ENCODE assay signal across 23 cellular contexts in the genomic region with DNA sequence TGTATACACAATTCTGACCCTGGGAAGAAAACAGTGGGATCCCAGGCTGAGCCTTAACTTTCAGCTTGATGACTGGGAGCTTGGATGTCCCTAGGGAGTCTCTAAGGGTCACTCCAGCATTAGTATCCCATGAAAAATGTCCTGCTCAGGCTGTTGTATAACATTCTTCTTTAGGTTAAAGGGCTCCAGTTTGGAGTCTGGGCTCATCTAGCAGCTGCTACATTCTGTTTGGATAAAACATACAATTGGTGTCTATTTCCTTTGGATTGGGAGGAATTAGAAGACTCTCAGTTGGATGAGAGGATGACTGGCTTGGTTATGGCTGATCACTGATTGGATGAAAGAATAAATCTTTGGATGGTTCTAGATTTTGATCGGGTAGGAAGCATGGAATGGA. TPM values are rescaled to one million over a fixed set of nuclear protein-coding genes. Genes with fewer than 3 reads are reported as not detected.
A peak's percentile ranks its signal among the peaks of the same experiment; 100 is the strongest.
DNase-seq lines count a peak whose midpoint lies in the region; ATAC-seq and TF ChIP-seq lines count a peak whose summit lies in the region.
"Had no signal": no experiment of that assay in that cellular context is flagged by ENCODE, and none has a peak within 500 bp of the region (broad histone marks: within the 10 kb centered on the region; RNA-seq: fewer than 3 reads in every experiment).

No MANE protein-coding gene starts in this region.

- 0 out of 2 replicates have a peak, but pooled peaks cover 10% of the 10 kb centered on the region for H3F3A ChIP-seq in GM23248 (ENCODE audit: insufficient read depth)

- no peaks in the 10 kb centered on the region for H3K9me2 ChIP-seq in GM23248 (ENCODE audit: insufficient read depth)

- TF ChIP-seq POLR2A in adrenal gland (IDR thresholded peaks at IDR 0.05) (no peak), vagina (IDR thresholded peaks at IDR 0.05) (no peak)

- H3K27me3 ChIP-seq in GM23248 (replicated peaks; ENCODE audit: insufficient read depth) (no peaks in the 10 kb centered on the region), adrenal gland (no peaks in the 10 kb centered on the region), subcutaneous abdominal adipose tissue (ENCODE audit: control insufficient read depth in 5 of 5, insufficient read depth in 4 of 5, low read length in 5 of 5) (no peaks in the 10 kb centered on the region), vagina (no peaks in the 10 kb centered on the region)
- H3K27me3 ChIP-seq: cardiac muscle cell had no signal

- H3K4me1 ChIP-seq in GM23248 (ENCODE audit: insufficient read depth) (peaks cover 13% of the 10 kb centered on the region), adrenal gland (replicated peaks in 1 of 2) (peaks cover 23 to 72% of the 10 kb centered on the region in 2 donors), subcutaneous abdominal adipose tissue (ENCODE audit: control insufficient read depth in 5 of 5, insufficient read depth in 5 of 5, low read length in 5 of 5) (peaks cover 15 to 66% (median 56%) of the 10 kb centered on the region in 5 donors), vagina (peaks cover 33% of the 10 kb centered on the region)

- H4K20me1 ChIP-seq in GM23248 (ENCODE audit: insufficient read depth) = no peaks in the 10 kb centered on the region

- H3K36me3 ChIP-seq in GM23248 (ENCODE audit: low read depth) = 0 out of 2 replicates have a peak, but pooled peaks cover 4% of the 10 kb centered on the region
- peaks cover 0 to 48% of the 10 kb centered on the region in 2 donors for H3K36me3 ChIP-seq in adrenal gland (replicated peaks in 1 of 2)
- H3K36me3 ChIP-seq in subcutaneous abdominal adipose tissue (ENCODE audit: control insufficient read depth in 5 of 5, insufficient read depth in 5 of 5, low read length in 5 of 5) = peaks cover 0 to 32% (median 23%) of the 10 kb centered on the region in 5 donors
- H3K36me3 ChIP-seq in vagina = no peaks in the 10 kb centered on the region
- H3K36me3 ChIP-seq: cardiac muscle cell had no signal

- intact Hi-C loops in adrenal gland (cut with DNase I) = no loop called here
- intact Hi-C loops in vagina (cut with DNase I) = no loop called here

- H3K9me3 Mint-ChIP-seq in mesothelial cell of epicardium = no peaks in the 10 kb centered on the region
- H3K9me3 Mint-ChIP-seq: activated CD4-positive, alpha-beta T cell treated with anti-CD3 and anti-CD28 coated beads, Interleukin-2, amount 10 ng/mL, durations not matched to agents 7 days and 5 days; activated naive CD4-positive, alpha-beta T cell treated with anti-CD3 and anti-CD28 coated beads for 36 hours; activated T-cell treated with anti-CD3 and anti-CD28 coated beads, Interleukin-2, amount 50 U/mL, for 72 hours; naive thymus-derived CD8-positive, alpha-beta T cell; T-helper 1 cell treated with Interleukin-12 subunit alpha and Interleukin-12 subunit beta and Interleukin-4 antibody, amounts not matched to agents 30 μg/mL and 1 μg/mL, for 36 hours had no signal

- H3K9me3 ChIP-seq in GM23248 (ENCODE audit: low read depth) = no peaks in the 10 kb centered on the region
- H3K9me3 ChIP-seq in adrenal gland (replicated peaks in 1 of 3) = no peaks in the 10 kb centered on the region
- no peaks in the 10 kb centered on the region for H3K9me3 ChIP-seq in subcutaneous abdominal adipose tissue (ENCODE audit: control insufficient read depth in 5 of 5, low read length in 5 of 5)
- no peaks in the 10 kb centered on the region for H3K9me3 ChIP-seq in vagina

- H3K4me3 Mint-ChIP-seq in mesothelial cell of epicardium = no peak overlapping the region
- H3K4me3 Mint-ChIP-seq: activated CD4-positive, alpha-beta T cell treated with anti-CD3 and anti-CD28 coated beads, Interleukin-2, amount 10 ng/mL, durations not matched to agents 7 days and 5 days; activated naive CD4-positive, alpha-beta T cell treated with anti-CD3 and anti-CD28 coated beads for 36 hours; activated T-cell treated with anti-CD3 and anti-CD28 coated beads, Interleukin-2, amount 50 U/mL, for 72 hours; naive thymus-derived CD8-positive, alpha-beta T cell; T-helper 1 cell treated with Interleukin-12 subunit alpha and Interleukin-12 subunit beta and Interleukin-4 antibody, amounts not matched to agents 30 μg/mL and 1 μg/mL, for 36 hours had no signal

- no peak overlapping the region for H3K4me2 ChIP-seq in GM23248 (ENCODE audit: unreplicated experiment)

- no peak overlapping the region for H3K9ac ChIP-seq in GM23248
- peak overlapping the region in 2 of 5 donors; percentile 32 to 92 for H3K9ac ChIP-seq in subcutaneous abdominal adipose tissue (ENCODE audit: low read length in 5 of 5)
- H3K9ac ChIP-seq: parathyroid adenoma had no signal

- H2AFZ ChIP-seq in GM23248 = no peak overlapping the region
- H2AFZ ChIP-seq: parathyroid adenoma had no signal

- ATAC-seq in activated CD4-positive, CD25-positive, alpha-beta regulatory T cell treated with anti-CD3 and anti-CD28 coated beads, Interleukin-2, amount 50 U/mL, for 24 hours = no peak
- ATAC-seq: activated T-cell treated with anti-CD3 and anti-CD28 coated beads, Interleukin-2, amount 50 U/mL, for 72 hours; naive thymus-derived CD8-positive, alpha-beta T cell had no signal

- no peaks in the 10 kb centered on the region for H3K79me2 ChIP-seq in GM23248 (ENCODE audit: insufficient read depth)

- H3K36me3 Mint-ChIP-seq in mesothelial cell of epicardium = peaks cover 12% of the 10 kb centered on the region
- H3K36me3 Mint-ChIP-seq: naive thymus-derived CD8-positive, alpha-beta T cell had no signal

- 96 to 100% methylated on average over 1 of the region's 1 CpG for WGBS in GM23248 (ENCODE audit: low coverage in 1 of 2, low lambda C conversion rate in 2 of 2, missing lambda C conversion rate in 2 of 2), 2 experiments
- 59 to 75% (median 71%) methylated on average over 1 of the region's 1 CpG for WGBS in adrenal gland, 4 donors

- H3K27ac ChIP-seq in GM23248 (no peak overlapping the region), adrenal gland (peak overlapping the region in 4 of 5 donors; percentile 25 to 89 (median 64)), subcutaneous abdominal adipose tissue (ENCODE audit: low read depth, low read length) (peak overlapping the region; percentile 94), vagina (no peak overlapping the region)
- H3K27ac ChIP-seq: C4-2B, cardiac muscle cell, parathyroid adenoma, SK-N-MC had no signal

- H3K27ac Mint-ChIP-seq in mesothelial cell of epicardium = peak overlapping the region; percentile 27
- H3K27ac Mint-ChIP-seq: activated CD4-positive, alpha-beta T cell treated with anti-CD3 and anti-CD28 coated beads, Interleukin-2, amount 10 ng/mL, durations not matched to agents 7 days and 5 days; activated naive CD4-positive, alpha-beta T cell treated with anti-CD3 and anti-CD28 coated beads for 36 hours; activated T-cell treated with anti-CD3 and anti-CD28 coated beads, Interleukin-2, amount 50 U/mL, for 72 hours; T-helper 1 cell treated with Interleukin-12 subunit alpha and Interleukin-12 subunit beta and Interleukin-4 antibody, amounts not matched to agents 30 μg/mL and 1 μg/mL, for 36 hours had no signal

- no peak for TF ChIP-seq CTCF in adrenal gland (IDR thresholded peaks at IDR 0.05)
- TF ChIP-seq CTCF in mesothelial cell of epicardium (IDR thresholded peaks at IDR 0.05; ENCODE audit: unreplicated experiment) = no peak
- TF ChIP-seq CTCF in vagina (IDR thresholded peaks at IDR 0.05) = no peak

- in situ Hi-C loops in GM23248 (cut with MboI) = loop anchor here (5.0 kb wide), 1 partner anchor 86 kb away; no protein-coding TSS in a partner anchor

- H3K4me1 Mint-ChIP-seq in mesothelial cell of epicardium = peaks cover 37% of the 10 kb centered on the region

- DNase-seq in GM23248 = peak; percentile 24
- no peak for DNase-seq in adrenal gland
- DNase-seq in mesothelial cell of epicardium (ENCODE audit: low spot score in 2 of 2, unreplicated experiment in 2 of 2) = no peak
- DNase-seq in cortex of kidney (lab: John Stamatoyannopoulos, UW) = no peak
- DNase-seq in vagina (ENCODE audit: extremely low spot score in 2 of 2) = no peak
- DNase-seq: activated CD4-positive, alpha-beta T cell treated with anti-CD3 and anti-CD28 coated beads, Interleukin-2, amount 10 ng/mL, durations not matched to agents 7 days and 5 days; activated naive CD4-positive, alpha-beta T cell treated with anti-CD3 and anti-CD28 coated beads for 36 hours; activated T-cell treated with anti-CD3 and anti-CD28 coated beads, Interleukin-2, amount 50 U/mL, for 72 hours; amniotic stem cell; glutamatergic neuron; kidney glomerular epithelial cell; midbrain; NCI-H1105 treated with DMSO at 0.1 percent for 48 hours; NCI-H2029; substantia nigra had no signal

- no peak overlapping the region for H3K4me3 ChIP-seq in GM23248
- no peak overlapping the region for H3K4me3 ChIP-seq in adrenal gland
- no peak overlapping the region for H3K4me3 ChIP-seq in subcutaneous abdominal adipose tissue (ENCODE audit: low read depth in 1 of 5, low read length in 5 of 5)
- no peak overlapping the region for H3K4me3 ChIP-seq in vagina
- H3K4me3 ChIP-seq: cardiac muscle cell, SK-N-MC had no signal

- no peaks in the 10 kb centered on the region for H3K27me3 Mint-ChIP-seq in mesothelial cell of epicardium (ENCODE audit: low read depth)
- H3K27me3 Mint-ChIP-seq: naive thymus-derived CD8-positive, alpha-beta T cell had no signal

RNA-seq across cellular contexts. Expression of a gene that starts 7.3 kb away (rescaled TPM):
- 0.13 and 0.32 TPM in 2 replicates for total RNA-seq in GM23248 (2014; rRNA removed; shearing (Covaris generic))
- polyA plus RNA-seq in GM23248 (2016; fragmentation: Nextera tagmentation; extraction: Ambion mirVana) (0.18 and 0.71 TPM in 2 replicates), adrenal gland (1 to 10 TPM in 1 of 3 donors, under 1 TPM in 2; 0.16 to 1.4 (median 0.51) TPM)
- total RNA-seq in adrenal gland (1 to 10 TPM in 1 of 8 donors, under 1 TPM in 6, not detected in 1; 0.12 to 1.9 (median 0.42) TPM), mesothelial cell of epicardium (8.5 to 9.4 TPM (median 8.5 TPM) in 3 replicates), vagina (not detected)
- total RNA-seq: naive thymus-derived CD8-positive, alpha-beta T cell had no signal

RNA-seq across cellular contexts. Expression of a gene that starts 13.3 kb away (rescaled TPM):
- total RNA-seq in GM23248 (2014; rRNA removed; shearing (Covaris generic)) = 6.1 and 7.7 TPM in 2 replicates
- 5.6 and 6.3 TPM in 2 replicates for polyA plus RNA-seq in GM23248 (2016; fragmentation: Nextera tagmentation; extraction: Ambion mirVana)
- total RNA-seq in adrenal gland = 100 to 1,000 TPM in 5 of 8 donors, 10 to 100 TPM in 3; 86.8 to 293 (median 151) TPM
- 100 to 1,000 TPM in 2 of 3 donors, 10 to 100 TPM in 1; 59.4 to 254 (median 108) TPM for polyA plus RNA-seq in adrenal gland
- total RNA-seq in mesothelial cell of epicardium = 84.4 to 86.6 TPM (median 85.3 TPM) in 3 replicates
- 16.7 TPM for total RNA-seq in vagina
- polyA plus RNA-seq: naive thymus-derived CD8-positive, alpha-beta T cell had no signal

RNA-seq across cellular contexts. Expression of a gene that starts 47.1 kb away (rescaled TPM):
- 24.6 and 25.8 TPM in 2 replicates for total RNA-seq in GM23248 (2014; rRNA removed; shearing (Covaris generic))
- 35.5 and 36.7 TPM in 2 replicates for polyA plus RNA-seq in GM23248 (2016; fragmentation: Nextera tagmentation; extraction: Ambion mirVana)
- total RNA-seq in adrenal gland = 10 to 100 TPM; 28.6 to 80.4 (median 38.5) TPM
- polyA plus RNA-seq in adrenal gland = 10 to 100 TPM; 30.4 to 43.7 (median 41.3) TPM
- 64.3 to 66.8 TPM (median 66.7 TPM) in 3 replicates for total RNA-seq in mesothelial cell of epicardium
- 30.2 TPM for total RNA-seq in vagina

Comparison
In these comparisons a context has a peak if more than half of its experiments do, and no peak if none do; other contexts are left out.
1. H3K27ac ChIP-seq: peak in adrenal gland (4 of 5) and subcutaneous abdominal adipose tissue (single experiment); none in GM23248 (single experiment) and vagina (single experiment).